In the genomic region with DNA sequence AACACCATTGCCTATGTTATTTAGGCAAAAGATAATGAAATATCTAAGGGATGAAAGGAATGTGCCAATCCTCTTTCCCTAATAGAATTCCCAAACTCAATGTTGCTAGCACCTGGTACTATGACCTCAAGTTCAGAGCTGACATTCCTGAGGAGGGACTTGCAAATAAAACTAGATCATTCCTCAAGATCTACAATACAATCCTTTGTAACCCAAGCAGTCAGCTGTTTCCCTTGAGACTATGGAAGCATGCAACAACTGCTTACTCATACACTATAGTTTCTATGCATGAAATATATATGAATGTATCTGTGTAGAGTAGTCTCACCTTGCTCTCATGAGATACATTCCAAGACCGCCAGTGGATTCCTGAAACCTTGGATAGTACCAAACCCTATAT, we compare ENCODE assay signal across 16 cellular contexts.
DNase-seq lines count a peak whose midpoint lies in the region; ATAC-seq, FAIRE-seq and TF ChIP-seq lines count a peak whose summit lies in the region.
"Had no signal": no experiment of that assay in that cellular context is flagged by ENCODE, and none has a peak within 500 bp of the region (broad histone marks: within the 10 kb centered on the region; RNA-seq: fewer than 3 reads in every experiment).

No MANE protein-coding gene starts in this region.

- no TSS peak for BruUV-seq in endothelial cell of umbilical vein (replicated peaks; lab: Mats Ljungman, UMichigan)

- H3K4me3 ChIP-seq in endothelial cell of umbilical vein (replicated peaks in 1 of 3; ENCODE audit: insufficient read depth in 1 of 3, low read depth in 1 of 3, low read length in 3 of 3) (no peak overlapping the region), mesenchymal stem cell (ENCODE audit: insufficient read depth in 1 of 2, low read depth in 1 of 2, low read length in 2 of 2) (no peak overlapping the region)
- H3K4me3 ChIP-seq: colonic mucosa had no signal

- DNase-seq in EL (peak; percentile 81), NCI-H226 (peak; percentile 87), endothelial cell of umbilical vein (ENCODE audit: low read depth, low spot score) (peak; percentile 52), mesenchymal stem cell (peak; percentile 36), NCI-H748 treated with DMSO at 0.1 percent for 48 hours (lab: John Stamatoyannopoulos, UW) (no peak), NCI-H524 treated with DMSO at 0.1 percent for 48 hours (lab: John Stamatoyannopoulos, UW) (no peak)
- DNase-seq in NK-92 treated with Interleukin-12 subunit alpha and Interleukin-12 subunit beta, amount 100 ng/mL, for 24 hours (lab: John Stamatoyannopoulos, UW), result no peak
- DNase-seq: activated CD4-positive, alpha-beta memory T cell treated with anti-CD3 and anti-CD28 coated beads, Interleukin-2, amount 10 ng/mL, durations not matched to agents 7 days and 5 days; activated naive CD4-positive, alpha-beta T cell treated with anti-CD3 and anti-CD28 coated beads, Interleukin-2, amount 50 U/mL, for 16 hours; CD4-positive, CD25-positive, alpha-beta regulatory T cell; colonic mucosa; NCI-H2029; stimulated activated CD4-positive, alpha-beta T cell treated with anti-CD3 and anti-CD28 coated beads, Interleukin-4, amount 100 ng/mL, for 1 hour; stimulated activated naive CD8-positive, alpha-beta T cell treated with anti-CD3 and anti-CD28 coated beads, Interleukin-15, amount 100 ng/mL, for 72 hours; T-helper 17 cell had no signal

- no peak overlapping the region for H4K91ac ChIP-seq in mesenchymal stem cell (ENCODE audit: low read length)

- H3K27me3 ChIP-seq in endothelial cell of umbilical vein (ENCODE audit: control insufficient read depth in 2 of 2, insufficient read depth in 2 of 2, low read length in 2 of 2) (no peaks in the 10 kb centered on the region), mesenchymal stem cell (ENCODE audit: control insufficient read depth in 1 of 2, insufficient read depth in 1 of 2, low read length in 2 of 2) (no peaks in the 10 kb centered on the region)
- H3K27me3 ChIP-seq: colonic mucosa had no signal

- CTCF ChIA-PET in endothelial cell of umbilical vein (lab: Charles Lee), result interaction anchor here (1.3 kb wide), 1 partner anchor 18 kb away, joined by 3 read pairs; no protein-coding TSS in a partner anchor

- H3K9me3 ChIP-seq in endothelial cell of umbilical vein (replicated peaks; ENCODE audit: control insufficient read depth, insufficient read depth, low read length), result no peaks in the 10 kb centered on the region
- no peaks in the 10 kb centered on the region for H3K9me3 ChIP-seq in mesenchymal stem cell (ENCODE audit: control insufficient read depth, low read length)
- H3K9me3 ChIP-seq: colonic mucosa had no signal

- no peak overlapping the region for H3K23ac ChIP-seq in mesenchymal stem cell (ENCODE audit: low read length in 2 of 2)

- H3K27ac ChIP-seq in endothelial cell of umbilical vein (ENCODE audit: insufficient read depth, low read depth, low read length) (no peak overlapping the region), mesenchymal stem cell (ENCODE audit: low read length, poor library complexity, severe bottlenecking) (peak overlapping the region; percentile 60)
- H3K27ac ChIP-seq: colonic mucosa had no signal

- H3K4me1 ChIP-seq in endothelial cell of umbilical vein (ENCODE audit: control insufficient read depth, extremely low read depth, insufficient read depth, low read length) (peaks cover 9% of the 10 kb centered on the region), mesenchymal stem cell (ENCODE audit: control insufficient read depth, insufficient read depth, low read depth, low read length) (peaks cover 1% of the 10 kb centered on the region)
- H3K4me1 ChIP-seq: colonic mucosa had no signal

- dilution Hi-C loops in endothelial cell of umbilical vein (cut with MboI; ENCODE audit: extremely low pct_ligation_motif_present, low sequenced_read_pairs), result no loop called here

- no peaks in the 10 kb centered on the region for H3K9me1 ChIP-seq in endothelial cell of umbilical vein (replicated peaks; ENCODE audit: control insufficient read depth, extremely low read depth, insufficient read depth, low read length)

- no peak overlapping the region for H3K4ac ChIP-seq in mesenchymal stem cell (ENCODE audit: low read depth in 1 of 2, low read length in 2 of 2)

- H3K4me2 ChIP-seq in endothelial cell of umbilical vein (ENCODE audit: insufficient read depth, low read length), result no peak overlapping the region
- H3K4me2 ChIP-seq in mesenchymal stem cell (ENCODE audit: low read length, poor library complexity, severe bottlenecking), result no peak overlapping the region

- H2BK120ac ChIP-seq in mesenchymal stem cell (ENCODE audit: low read depth, low read length), result no peak overlapping the region

- no peaks in the 10 kb centered on the region for H4K20me1 ChIP-seq in endothelial cell of umbilical vein (replicated peaks; ENCODE audit: control insufficient read depth, extremely low read depth, insufficient read depth, low read length)

- H2BK12ac ChIP-seq in mesenchymal stem cell (ENCODE audit: low read length in 2 of 2), result no peak overlapping the region

- ATAC-seq in GM18909 (IDR thresholded peaks at IDR 0.05; ENCODE audit: poor library complexity, unreplicated experiment), result no peak
- ATAC-seq: stimulated activated naive CD8-positive, alpha-beta T cell treated with anti-CD3 and anti-CD28 coated beads, Interleukin-15, amount 100 ng/mL, for 72 hours; T-helper 17 cell had no signal

- H3K9ac ChIP-seq in endothelial cell of umbilical vein (replicated peaks; ENCODE audit: extremely low read depth, insufficient read depth, low read length) (no peak overlapping the region), mesenchymal stem cell (ENCODE audit: low read length) (no peak overlapping the region)

- TF ChIP-seq CTCF in endothelial cell of umbilical vein (IDR thresholded peaks at IDR 0.05; ENCODE audit: extremely low read depth in 1 of 2, insufficient read depth in 1 of 2, low read depth in 1 of 2, low read length in 2 of 2), result no peak

- no peak overlapping the region for H2BK5ac ChIP-seq in mesenchymal stem cell (ENCODE audit: low read depth, low read length, poor library complexity, severe bottlenecking)

- no peak overlapping the region for H4K8ac ChIP-seq in mesenchymal stem cell (ENCODE audit: low read length)

- H3K36me3 ChIP-seq in endothelial cell of umbilical vein (ENCODE audit: control insufficient read depth in 2 of 2, extremely low read depth in 1 of 2, insufficient read depth in 2 of 2, low read length in 2 of 2), result no peaks in the 10 kb centered on the region
- no peaks in the 10 kb centered on the region for H3K36me3 ChIP-seq in mesenchymal stem cell (ENCODE audit: control insufficient read depth in 1 of 2, insufficient read depth in 2 of 2, low read depth in 1 of 2, low read length in 2 of 2)
- H3K36me3 ChIP-seq: colonic mucosa had no signal

- intact Hi-C loops in endothelial cell of umbilical vein (cut with micrococcal nuclease), result loop anchor here (2.0 kb wide), 1 partner anchor 22 kb away; no protein-coding TSS in a partner anchor

- no peak overlapping the region for H3K14ac ChIP-seq in mesenchymal stem cell (ENCODE audit: low read length in 2 of 2)

- FAIRE-seq in endothelial cell of umbilical vein (lab: Jason Lieb, UNC), result peak; percentile 59

- POLR2A ChIA-PET in endothelial cell of umbilical vein (lab: Charles Lee), result no interaction called here

- no peak overlapping the region for H3K18ac ChIP-seq in mesenchymal stem cell (ENCODE audit: low read depth in 1 of 2, low read length in 2 of 2)

- H3K79me2 ChIP-seq in endothelial cell of umbilical vein (ENCODE audit: control insufficient read depth, insufficient read depth, low read length), result peaks cover 48% of the 10 kb centered on the region

- H3K79me1 ChIP-seq in mesenchymal stem cell (replicated peaks; ENCODE audit: low read length, poor library complexity, severe bottlenecking), result peaks cover 7% of the 10 kb centered on the region

- H2AFZ ChIP-seq in endothelial cell of umbilical vein (ENCODE audit: low read depth, low read length) (no peak overlapping the region), mesenchymal stem cell (ENCODE audit: low read depth, low read length) (no peak overlapping the region)

- no CpG with 5 or more reads among the region's 1 CpG for WGBS in mesenchymal stem cell

- H2BK15ac ChIP-seq in mesenchymal stem cell (ENCODE audit: low read depth, poor library complexity, severe bottlenecking), result no peak overlapping the region

- TF ChIP-seq POLR2A in endothelial cell of umbilical vein (IDR thresholded peaks at IDR 0.05; ENCODE audit: low read depth, low read length), result no peak

- no peak overlapping the region for H2AK5ac ChIP-seq in mesenchymal stem cell (ENCODE audit: low read length, severe bottlenecking)

TF ChIP-seq in endothelial cell of umbilical vein, 7 proteins besides CTCF, POLR2A, EP300 and RAD21:
- TF ChIP-seq POLR2AphosphoS5 (IDR thresholded peaks at IDR 0.05; ENCODE audit: insufficient read depth, low read depth, low read length) (no peak), FOS (IDR thresholded peaks at IDR 0.05; ENCODE audit: borderline replicate concordance, insufficient read depth, low read length) (no peak), JUN (IDR thresholded peaks at IDR 0.05; ENCODE audit: borderline replicate concordance, insufficient read depth, insufficient read length, low read depth) (peak; percentile 65), MAX (IDR thresholded peaks at IDR 0.05; ENCODE audit: insufficient read depth, insufficient read length) (no peak)

Comparison
In these comparisons a context has a peak if more than half of its experiments do, and no peak if none do; other contexts are left out.
1. DNase-seq: peak in EL (single experiment), NCI-H226 (single experiment), endothelial cell of umbilical vein (single experiment) and mesenchymal stem cell (single experiment); none in NCI-H748 treated with DMSO at 0.1 percent for 48 hours (single experiment), NCI-H524 treated with DMSO at 0.1 percent for 48 hours (single experiment) and NK-92 treated with Interleukin-12 subunit alpha and Interleukin-12 subunit beta, amount 100 ng/mL, for 24 hours (single experiment).